12 cellular contexts compared by ENCODE assay signal in the genomic region with DNA sequence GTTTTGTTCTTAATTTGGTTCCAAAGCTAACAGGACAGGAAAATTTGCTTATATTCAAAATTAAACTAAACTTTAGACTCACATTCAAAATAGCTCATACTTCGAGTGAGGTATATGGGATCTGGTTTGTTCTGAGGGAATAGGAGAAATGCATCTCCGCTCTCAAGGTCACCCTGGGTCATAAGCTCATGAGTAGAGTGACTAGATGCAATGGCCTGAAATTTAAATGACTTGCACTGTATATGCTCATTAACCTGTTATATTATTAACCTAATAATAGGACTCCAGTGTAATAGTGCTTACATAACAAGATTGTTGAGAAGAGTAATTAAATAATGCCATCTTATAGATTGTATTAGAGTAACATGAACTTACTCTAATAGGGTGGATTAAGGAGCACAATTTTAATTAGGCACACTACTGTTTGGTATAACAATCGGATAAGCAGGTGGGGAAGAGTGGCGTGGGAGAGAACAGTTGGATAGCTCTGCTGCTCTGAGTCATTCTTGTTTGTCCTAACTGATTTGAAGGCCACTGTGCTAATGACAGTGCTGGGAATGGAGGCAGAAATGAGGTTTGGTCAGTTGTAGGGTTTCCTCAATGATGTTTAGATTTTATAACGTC. TPM values are rescaled to one million over a fixed set of nuclear protein-coding genes. Genes with fewer than 3 reads are reported as not detected.
DNase-seq lines count a peak whose midpoint lies in the region; ATAC-seq, FAIRE-seq and TF ChIP-seq lines count a peak whose summit lies in the region.
"Had no signal": no experiment of that assay in that cellular context is flagged by ENCODE, and none has a peak within 500 bp of the region (broad histone marks: within the 10 kb centered on the region; RNA-seq: fewer than 3 reads in every experiment).

No MANE protein-coding gene starts in this region.

- peak overlapping the region; percentile 19 for H3K4me3 Mint-ChIP-seq in activated T-helper 17 cell treated with anti-CD3 and anti-CD28 coated beads, Interleukin-2, amount 50 U/mL, for 72 hours
- H3K4me3 Mint-ChIP-seq: activated naive CD8-positive, alpha-beta T cell treated with anti-CD3 and anti-CD28 coated beads, Interleukin-2, amount 10 ng/mL, durations not matched to agents 7 days and 5 days had no signal

- H2AFZ ChIP-seq in Loucy (ENCODE audit: low read length) = no peak overlapping the region

- H3K27ac Mint-ChIP-seq in activated T-helper 17 cell treated with anti-CD3 and anti-CD28 coated beads, Interleukin-2, amount 50 U/mL, for 72 hours = peak overlapping the region; percentile 7
- H3K27ac Mint-ChIP-seq: activated naive CD8-positive, alpha-beta T cell treated with anti-CD3 and anti-CD28 coated beads, Interleukin-2, amount 10 ng/mL, durations not matched to agents 7 days and 5 days had no signal

- no peaks in the 10 kb centered on the region for H3K27me3 ChIP-seq in Loucy (ENCODE audit: insufficient read depth, low read length, poor library complexity, severe bottlenecking)
- H3K27me3 ChIP-seq in right atrium auricular region = no peaks in the 10 kb centered on the region
- no peaks in the 10 kb centered on the region for H3K27me3 ChIP-seq in small intestine (ENCODE audit: control insufficient read depth in 2 of 2, insufficient read depth in 2 of 2, low read length in 2 of 2)

- H4K20me1 ChIP-seq in Loucy (ENCODE audit: insufficient read depth, low read length, poor library complexity, severe bottlenecking) = peaks cover 84% of the 10 kb centered on the region

- no peaks in the 10 kb centered on the region for H3K9me3 ChIP-seq in Loucy (ENCODE audit: insufficient read depth, low read depth, low read length)
- peaks cover 0 to 7% of the 10 kb centered on the region in 2 donors for H3K9me3 ChIP-seq in right atrium auricular region
- no peaks in the 10 kb centered on the region for H3K9me3 ChIP-seq in small intestine (ENCODE audit: control insufficient read depth, low read depth)

- H3K27ac ChIP-seq in right atrium auricular region (peak overlapping the region; percentile 54 to 69), small intestine (ENCODE audit: low read depth in 1 of 2, low read length in 1 of 2) (peak overlapping the region in 1 of 2 donors; percentile 20)

- H3K4me1 ChIP-seq in Loucy (ENCODE audit: insufficient read depth, low read length, poor library complexity, severe bottlenecking) (peaks cover 39% of the 10 kb centered on the region), right atrium auricular region (peaks cover 0 to 54% of the 10 kb centered on the region in 2 donors), small intestine (ENCODE audit: control insufficient read depth in 2 of 2, insufficient read depth in 1 of 2, low read depth in 1 of 2, low read length in 1 of 2) (peaks cover 0 to 8% of the 10 kb centered on the region in 2 donors)

- H3K4me1 Mint-ChIP-seq in activated T-helper 17 cell treated with anti-CD3 and anti-CD28 coated beads, Interleukin-2, amount 50 U/mL, for 72 hours = peaks cover 39% of the 10 kb centered on the region

- DNase-seq in right atrium auricular region (ENCODE audit: low spot score) (no peak), small intestine (peak; percentile 25)
- no peak for DNase-seq in activated CD8-positive, alpha-beta memory T cell treated with anti-CD3 and anti-CD28 coated beads, Interleukin-2, amount 50 U/mL, for 4 hours
- DNase-seq: activated naive CD8-positive, alpha-beta T cell treated with anti-CD3 and anti-CD28 coated beads, Interleukin-2, amount 10 ng/mL, durations not matched to agents 7 days and 5 days; NCI-H2171 treated with DMSO at 0.1 percent for 48 hours; stimulated activated CD4-positive, alpha-beta T cell treated with anti-CD3 and anti-CD28 coated beads, Interleukin-4, amount 100 ng/mL, for 24 hours had no signal

- H3F3A ChIP-seq in Loucy (ENCODE audit: low read depth) = peaks cover 2% of the 10 kb centered on the region; the same call in 1 of the 2 replicates

- H3K9me2 ChIP-seq in Loucy (replicated peaks; ENCODE audit: low read depth, low read length) = no peaks in the 10 kb centered on the region

- peak overlapping the region; percentile 97 for H3K4me2 ChIP-seq in Loucy (ENCODE audit: low read depth, low read length, poor library complexity, severe bottlenecking)

- H3K27me3 Mint-ChIP-seq in activated T-helper 17 cell treated with anti-CD3 and anti-CD28 coated beads, Interleukin-2, amount 50 U/mL, for 72 hours = no peaks in the 10 kb centered on the region
- H3K27me3 Mint-ChIP-seq: activated naive CD8-positive, alpha-beta T cell treated with anti-CD3 and anti-CD28 coated beads, Interleukin-2, amount 10 ng/mL, durations not matched to agents 7 days and 5 days had no signal

- no peak for TF ChIP-seq CTCF in Loucy (conservative IDR thresholded peaks at IDR 0.05; ENCODE audit: low read length)
- no peak for TF ChIP-seq CTCF in right atrium auricular region (IDR thresholded peaks at IDR 0.05)

- no peaks in the 10 kb centered on the region for H3K9me3 Mint-ChIP-seq in activated T-helper 17 cell treated with anti-CD3 and anti-CD28 coated beads, Interleukin-2, amount 50 U/mL, for 72 hours

- H3K36me3 ChIP-seq in Loucy (ENCODE audit: insufficient read depth, low read length) (peaks cover 7% of the 10 kb centered on the region; the same call in 1 of the 2 replicates), right atrium auricular region (no peaks in the 10 kb centered on the region), small intestine (ENCODE audit: control insufficient read depth in 2 of 2, insufficient read depth in 2 of 2, low read length in 2 of 2) (peaks cover 0 to 4% of the 10 kb centered on the region in 2 donors)

- WGBS in small intestine, 3 donors = 58 to 67% (median 62%) methylated on average over 5 of the region's 5 CpGs

- H3K4me3 ChIP-seq in Loucy (ENCODE audit: low read length, poor library complexity, severe bottlenecking) (peak overlapping the region; percentile 57), right atrium auricular region (no peak overlapping the region), small intestine (ENCODE audit: low read depth in 1 of 2, low read length in 2 of 2) (no peak overlapping the region)

- no peak for ATAC-seq in activated T-helper 17 cell treated with anti-CD3 and anti-CD28 coated beads, Interleukin-2, amount 50 U/mL, for 72 hours (replicated peaks)
- ATAC-seq in HG03457 (IDR thresholded peaks at IDR 0.05; ENCODE audit: unreplicated experiment) (no peak), GM18498 (IDR thresholded peaks at IDR 0.05; ENCODE audit: unreplicated experiment) (no peak)

- peaks cover 96% of the 10 kb centered on the region for H3K79me2 ChIP-seq in Loucy (ENCODE audit: insufficient read depth, low read length)

- FAIRE-seq in small intestine (lab: Jason Lieb, UNC) = no peak
- FAIRE-seq: endometrium, HTR-8/SVneo had no signal

- peak overlapping the region; percentile 61 for H3K9ac ChIP-seq in Loucy (ENCODE audit: low read depth, low read length, poor library complexity, severe bottlenecking)

- H3K36me3 Mint-ChIP-seq in activated T-helper 17 cell treated with anti-CD3 and anti-CD28 coated beads, Interleukin-2, amount 50 U/mL, for 72 hours (ENCODE audit: low read depth) = peaks cover 94% of the 10 kb centered on the region

RNA-seq across cellular contexts. Expression of a gene that starts 5.2 kb away (rescaled TPM):
- 100 to 1,000 TPM in 1 of 2 donors, 10 to 100 TPM in 1; 81.8 to 122 TPM for total RNA-seq in activated T-helper 17 cell treated with anti-CD3 and anti-CD28 coated beads, Interleukin-2, amount 50 U/mL, for 72 hours
- total RNA-seq in right atrium auricular region = 10 to 100 TPM; 14.1 to 20.4 TPM
- 10 to 100 TPM; 11.3 to 25.0 (median 11.5) TPM for polyA plus RNA-seq in small intestine

RNA-seq across cellular contexts. Expression of a gene that starts 15.0 kb away (rescaled TPM):
- total RNA-seq in activated T-helper 17 cell treated with anti-CD3 and anti-CD28 coated beads, Interleukin-2, amount 50 U/mL, for 72 hours = 10 to 100 TPM; 55.7 to 69.8 TPM
- total RNA-seq in right atrium auricular region = 10 to 100 TPM in 1 of 2 donors, 1 to 10 TPM in 1; 8.4 to 13.9 TPM
- 10 to 100 TPM; 41.9 to 87.9 (median 70.8) TPM for polyA plus RNA-seq in small intestine

RNA-seq across cellular contexts. Expression of a gene that starts 23.9 kb away (rescaled TPM):
- 10 to 100 TPM; 32.3 to 46.9 TPM for total RNA-seq in activated T-helper 17 cell treated with anti-CD3 and anti-CD28 coated beads, Interleukin-2, amount 50 U/mL, for 72 hours
- 10 to 100 TPM; 32.3 to 36.2 TPM for total RNA-seq in right atrium auricular region
- polyA plus RNA-seq in small intestine = 10 to 100 TPM; 24.1 to 49.9 (median 43.0) TPM

RNA-seq across cellular contexts. Expression of a gene that starts 47.8 kb away (rescaled TPM):
- 1 to 10 TPM in 1 of 2 donors, under 1 TPM in 1; 0.19 to 1.2 TPM for total RNA-seq in activated T-helper 17 cell treated with anti-CD3 and anti-CD28 coated beads, Interleukin-2, amount 50 U/mL, for 72 hours
- total RNA-seq in right atrium auricular region = 100 to 1,000 TPM in 1 of 2 donors, 10 to 100 TPM in 1; 92.4 to 129 TPM
- polyA plus RNA-seq in small intestine = 10 to 100 TPM in 1 of 3 donors, 1 to 10 TPM in 1, under 1 TPM in 1; 0.89 to 11.4 (median 5.9) TPM
